Comparison of ENCODE assay signal across 18 cellular contexts in the genomic region with DNA sequence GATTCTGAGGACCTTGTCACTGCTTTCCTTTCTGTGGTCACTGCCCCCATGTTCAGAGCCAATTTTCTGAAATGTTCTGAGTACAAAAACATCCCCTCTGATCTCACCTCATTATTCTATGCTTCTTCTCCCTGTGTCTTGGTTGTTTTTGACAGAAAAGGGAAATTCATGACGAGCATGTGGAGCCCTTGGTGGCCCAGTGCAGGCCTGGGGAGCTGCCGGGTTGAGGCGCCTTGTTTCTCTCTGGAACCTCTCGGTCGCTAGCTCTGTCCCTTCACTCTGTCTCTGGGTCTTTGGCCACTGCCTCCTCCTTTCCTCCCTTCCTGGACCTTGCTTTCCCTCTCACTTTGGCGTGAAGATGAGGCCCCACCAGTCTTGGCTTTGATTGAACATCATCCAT.
DNase-seq lines count a peak whose midpoint lies in the region; ATAC-seq, FAIRE-seq and TF ChIP-seq lines count a peak whose summit lies in the region.
"Had no signal": no experiment of that assay in that cellular context is flagged by ENCODE, and none has a peak within 500 bp of the region (broad histone marks: within the 10 kb centered on the region; RNA-seq: fewer than 3 reads in every experiment).

No MANE protein-coding gene starts in this region.

- no peaks in the 10 kb centered on the region for H3K27me3 ChIP-seq in Karpas-422 (ENCODE audit: low read length)
- no peaks in the 10 kb centered on the region for H3K27me3 ChIP-seq in gastroesophageal sphincter
- H3K27me3 ChIP-seq: BLaER1 treated with 17β-estradiol and CSF1 and Interleukin-3, amounts not matched to agents 10 nM and 100 nM had no signal

- no peak for TF ChIP-seq CTCF in CD14-positive monocyte (IDR thresholded peaks at IDR 0.05)
- no peak for TF ChIP-seq CTCF in chondrocyte (IDR thresholded peaks at IDR 0.05)
- no peak for TF ChIP-seq CTCF in kidney (IDR thresholded peaks at IDR 0.05; ENCODE audit: borderline replicate concordance, extremely low read depth, insufficient read depth)
- TF ChIP-seq CTCF in gastroesophageal sphincter (IDR thresholded peaks at IDR 0.05): no peak

- H3K9ac ChIP-seq in Karpas-422 (ENCODE audit: low read length): no peak overlapping the region
- H3K9ac ChIP-seq in kidney (ENCODE audit: low read length in 2 of 2): no peak overlapping the region
- H3K9ac ChIP-seq: BLaER1 treated with 17β-estradiol and CSF1 and Interleukin-3, amounts not matched to agents 10 nM and 100 nM; GM23248 had no signal

- H4K20me1 ChIP-seq in Karpas-422 (ENCODE audit: insufficient read depth, low read depth, low read length): peaks cover 11% of the 10 kb centered on the region; the same call in 1 of the 2 replicates

- ATAC-seq in gastroesophageal sphincter (no peak), GM18909 (IDR thresholded peaks at IDR 0.05; ENCODE audit: poor library complexity, unreplicated experiment) (no peak)

- H3K27ac Mint-ChIP-seq in CD14-positive monocyte (no peak overlapping the region), chondrocyte (ENCODE audit: unreplicated experiment) (no peak overlapping the region)
- H3K27ac Mint-ChIP-seq: CD4-positive, alpha-beta T cell had no signal

- peaks cover 5 to 11% (median 10%) of the 10 kb centered on the region in 3 donors for H3K27me3 Mint-ChIP-seq in CD14-positive monocyte (ENCODE audit: low read depth in 3 of 3)
- H3K27me3 Mint-ChIP-seq in chondrocyte (ENCODE audit: low read depth): peaks cover 71% of the 10 kb centered on the region

- no peak overlapping the region for H2AFZ ChIP-seq in Karpas-422 (ENCODE audit: low read length)
- H2AFZ ChIP-seq: GM23248 had no signal

- TF ChIP-seq POLR2A in gastroesophageal sphincter (IDR thresholded peaks at IDR 0.05): no peak

- TF ChIP-seq EP300 in gastroesophageal sphincter (IDR thresholded peaks at IDR 0.05): no peak

- DNase-seq in CD14-positive monocyte (ENCODE audit: low spot score) (peak; percentile 18), Karpas-422 (peak; percentile 57), chondrocyte (ENCODE audit: low spot score) (peak; percentile 13), kidney (peak; percentile 2), DMS153 (lab: John Stamatoyannopoulos, UW) (no peak)
- DNase-seq: Calu3, DMS 273 treated with DMSO at 0.1 percent for 48 hours, DND-41, GDM1, GM23248, HCEC 1CT had no signal

- no peaks in the 10 kb centered on the region for H3K79me2 ChIP-seq in Karpas-422 (ENCODE audit: low read length)

- H3K4me1 ChIP-seq in Karpas-422 (ENCODE audit: low read length): peaks cover 17% of the 10 kb centered on the region
- no peaks in the 10 kb centered on the region for H3K4me1 ChIP-seq in kidney (ENCODE audit: control insufficient read depth in 1 of 2, insufficient read depth in 1 of 2, low read depth in 1 of 2, low read length in 2 of 2)
- H3K4me1 ChIP-seq in gastroesophageal sphincter: peaks cover 0 to 9% (median 3%) of the 10 kb centered on the region in 3 donors

- H3K4me2 ChIP-seq in Karpas-422 (ENCODE audit: low read depth, low read length, poor library complexity, severe bottlenecking): no peak overlapping the region

- H3K4me3 ChIP-seq in Karpas-422 (ENCODE audit: low read length) (no peak overlapping the region), kidney (ENCODE audit: low read length in 2 of 2) (no peak overlapping the region), gastroesophageal sphincter (no peak overlapping the region)
- H3K4me3 ChIP-seq: BLaER1 treated with 17β-estradiol and CSF1 and Interleukin-3, amounts not matched to agents 10 nM and 100 nM; GM23248 had no signal

- H3K27ac ChIP-seq in Karpas-422 (ENCODE audit: low read length) (no peak overlapping the region), kidney (ENCODE audit: low read depth in 2 of 2, low read length in 2 of 2) (no peak overlapping the region), gastroesophageal sphincter (no peak overlapping the region)
- H3K27ac ChIP-seq: BLaER1 treated with 17β-estradiol and CSF1 and Interleukin-3, amounts not matched to agents 10 nM and 100 nM; GM23248; HL-60 had no signal

- WGBS in gastroesophageal sphincter (ENCODE audit: low coverage in 1 of 2), 2 donors: 90% methylated on average over 2 of the region's 6 CpGs; no CpG with 5 or more reads in 1 of the 2 donors

- H3K4me1 Mint-ChIP-seq in CD14-positive monocyte (peaks cover 2% of the 10 kb centered on the region), chondrocyte (ENCODE audit: low read depth) (peaks cover 3% of the 10 kb centered on the region)

- intact Hi-C loops in CD14-positive monocyte (cut with micrococcal nuclease) (loop anchor here in 1 of 2 donors (10.0 kb wide), 2 partner anchors 139 to 239 kb away; partner anchors contain the start of gene NECTIN1), kidney (cut with DNase I) (loop anchor here (10.0 kb wide), 1 partner anchor 249 kb away; no protein-coding TSS in a partner anchor)

- H3K9me3 Mint-ChIP-seq in CD14-positive monocyte: no peaks in the 10 kb centered on the region
- no peaks in the 10 kb centered on the region for H3K9me3 Mint-ChIP-seq in chondrocyte (ENCODE audit: low read depth)
- H3K9me3 Mint-ChIP-seq: CD4-positive, alpha-beta T cell had no signal

- no peak overlapping the region for H3K4me3 Mint-ChIP-seq in CD14-positive monocyte
- H3K4me3 Mint-ChIP-seq in chondrocyte (ENCODE audit: unreplicated experiment): no peak overlapping the region
- H3K4me3 Mint-ChIP-seq: CD4-positive, alpha-beta T cell had no signal

- H3K9me2 ChIP-seq in Karpas-422 (replicated peaks; ENCODE audit: insufficient read depth, low read length): no peaks in the 10 kb centered on the region

- H3K36me3 ChIP-seq in Karpas-422 (ENCODE audit: insufficient read depth, low read length): no peaks in the 10 kb centered on the region
- H3K36me3 ChIP-seq in kidney (ENCODE audit: control insufficient read depth in 1 of 2, insufficient read depth in 2 of 2, low read length in 2 of 2): no peaks in the 10 kb centered on the region
- no peaks in the 10 kb centered on the region for H3K36me3 ChIP-seq in gastroesophageal sphincter
- H3K36me3 ChIP-seq: BLaER1 treated with 17β-estradiol and CSF1 and Interleukin-3, amounts not matched to agents 10 nM and 100 nM had no signal

- H3K9me3 ChIP-seq in Karpas-422 (ENCODE audit: low read length) (no peaks in the 10 kb centered on the region), kidney (ENCODE audit: control insufficient read depth in 1 of 2, low read length in 2 of 2) (no peaks in the 10 kb centered on the region), gastroesophageal sphincter (no peaks in the 10 kb centered on the region)
- H3K9me3 ChIP-seq: BLaER1 treated with 17β-estradiol and CSF1 and Interleukin-3, amounts not matched to agents 10 nM and 100 nM had no signal

- FAIRE-seq in kidney (lab: Jason Lieb, UNC): no peak
- FAIRE-seq: GM12892, GM19239 had no signal

- H3K36me3 Mint-ChIP-seq in CD14-positive monocyte (no peaks in the 10 kb centered on the region), chondrocyte (ENCODE audit: low read depth) (no peaks in the 10 kb centered on the region)
